9 cellular contexts compared by ENCODE assay signal in genomic region chr13:27791146-27791900, GRCh38. TPM values are rescaled to one million over a fixed set of nuclear protein-coding genes. Genes with fewer than 3 reads are reported as not detected.
DNase-seq lines count a peak whose midpoint lies in the region; ATAC-seq and TF ChIP-seq lines count a peak whose summit lies in the region.
"Had no signal": no experiment of that assay in that cellular context is flagged by ENCODE, and none has a peak within 500 bp of the region (broad histone marks: within the 10 kb centered on the region; RNA-seq: fewer than 3 reads in every experiment).

No MANE protein-coding gene starts in this region.

- no peak for DNase-seq in CD4-positive, CD25-positive, alpha-beta regulatory T cell
- DNase-seq in brain microvascular endothelial cell (no peak), neural crest cell (ENCODE audit: low read depth, low spot score) (no peak), GM10248 (ENCODE audit: extremely low spot score) (no peak)
- DNase-seq in stimulated activated CD4-positive, alpha-beta T cell treated with anti-CD3 and anti-CD28 coated beads, Interleukin-4, amount 100 ng/mL, for 4 hours: no peak

- H3K27me3 Mint-ChIP-seq in CD4-positive, CD25-positive, alpha-beta regulatory T cell: peaks cover 76% of the 10 kb centered on the region
- peaks cover 95% of the 10 kb centered on the region for H3K27me3 Mint-ChIP-seq in neural crest cell (ENCODE audit: low read depth)

- no peak overlapping the region for H3K9ac ChIP-seq in HUES48 (ENCODE audit: low read depth, low read length)

- H3K4me1 Mint-ChIP-seq in CD4-positive, CD25-positive, alpha-beta regulatory T cell: peaks cover 14 to 40% (median 21%) of the 10 kb centered on the region in 4 donors
- H3K4me1 Mint-ChIP-seq in neural crest cell: peaks cover 39% of the 10 kb centered on the region

- H3K4me1 ChIP-seq in CD4-positive, CD25-positive, alpha-beta regulatory T cell (ENCODE audit: control insufficient read depth, insufficient read depth, low read length, poor library complexity, severe bottlenecking): peaks cover 35% of the 10 kb centered on the region
- peaks cover 48% of the 10 kb centered on the region for H3K4me1 ChIP-seq in HUES48 (ENCODE audit: control insufficient read depth, insufficient read depth, low read length)
- H3K4me1 ChIP-seq: SJSA1 had no signal

- no peaks in the 10 kb centered on the region for H3K36me3 Mint-ChIP-seq in CD4-positive, CD25-positive, alpha-beta regulatory T cell
- H3K36me3 Mint-ChIP-seq in neural crest cell (ENCODE audit: low read depth): peaks cover 3% of the 10 kb centered on the region

- in situ Hi-C loops in brain microvascular endothelial cell (cut with HindIII; ENCODE audit: low pct_ligation_motif_present, low sequenced_read_pairs): no loop called here

- CTCF ChIA-PET in GM10248 (lab: Yijun Ruan, JAX): interaction anchor here (0.7 to 1.2 kb wide), 2 partner anchors 36 to 193 kb away, joined by 3 to 6 read pairs; no protein-coding TSS in a partner anchor

- POLR2A ChIA-PET in GM10248 (lab: Yijun Ruan, JAX): no interaction called here

- peak overlapping the region in 1 of 3 donors; percentile 84 for H3K27ac Mint-ChIP-seq in CD4-positive, CD25-positive, alpha-beta regulatory T cell
- no peak overlapping the region for H3K27ac Mint-ChIP-seq in neural crest cell (ENCODE audit: unreplicated experiment)

- H3K9me3 Mint-ChIP-seq in CD4-positive, CD25-positive, alpha-beta regulatory T cell: peaks cover 0 to 19% (median 3%) of the 10 kb centered on the region in 7 donors
- no peaks in the 10 kb centered on the region for H3K9me3 Mint-ChIP-seq in neural crest cell

- no peaks in the 10 kb centered on the region for H3K36me3 ChIP-seq in CD4-positive, CD25-positive, alpha-beta regulatory T cell (ENCODE audit: control insufficient read depth, insufficient read depth, low read length)
- no peaks in the 10 kb centered on the region for H3K36me3 ChIP-seq in HUES48 (ENCODE audit: control insufficient read depth, insufficient read depth, low read length)
- no peaks in the 10 kb centered on the region for H3K36me3 ChIP-seq in brain microvascular endothelial cell (replicated peaks)
- H3K36me3 ChIP-seq: SJSA1 had no signal

- H3K9me3 ChIP-seq in CD4-positive, CD25-positive, alpha-beta regulatory T cell (ENCODE audit: control insufficient read depth in 2 of 2, low read length in 2 of 2): no peaks in the 10 kb centered on the region
- no peaks in the 10 kb centered on the region for H3K9me3 ChIP-seq in HUES48 (ENCODE audit: control insufficient read depth, insufficient read depth, low read length)
- H3K9me3 ChIP-seq: SJSA1 had no signal

- peaks cover 52% of the 10 kb centered on the region for H3K27me3 ChIP-seq in CD4-positive, CD25-positive, alpha-beta regulatory T cell (ENCODE audit: control insufficient read depth, insufficient read depth, low read length)
- peaks cover 100% of the 10 kb centered on the region for H3K27me3 ChIP-seq in HUES48 (ENCODE audit: control insufficient read depth, insufficient read depth, low read length)
- peaks cover 81% of the 10 kb centered on the region for H3K27me3 ChIP-seq in brain microvascular endothelial cell (replicated peaks)

- H3K4me3 ChIP-seq in CD4-positive, CD25-positive, alpha-beta regulatory T cell (ENCODE audit: low read depth, low read length): peak overlapping the region; percentile 75
- H3K4me3 ChIP-seq in HUES48 (ENCODE audit: low read depth, low read length) (0 out of 2 replicates have a peak overlapping the region, but pooled peaks have one; percentile 30), brain microvascular endothelial cell (ENCODE audit: low read depth, low read length) (peak overlapping the region; percentile 5)
- H3K4me3 ChIP-seq: SJSA1 had no signal

- no peak for TF ChIP-seq CTCF in brain microvascular endothelial cell (IDR thresholded peaks at IDR 0.05; ENCODE audit: low read depth, low read length, missing control alignments)
- TF ChIP-seq CTCF in neural crest cell (conservative IDR thresholded peaks at IDR 0.05): no peak
- no peak for TF ChIP-seq CTCF in GM10248 (IDR thresholded peaks at IDR 0.05; ENCODE audit: control extremely low read depth, extremely low read depth, low read depth, missing control alignments)

- no peak overlapping the region for H3K27ac ChIP-seq in CD4-positive, CD25-positive, alpha-beta regulatory T cell (ENCODE audit: insufficient read depth, low read length, poor library complexity, severe bottlenecking)
- H3K27ac ChIP-seq in HUES48 (ENCODE audit: low read depth, low read length): no peak overlapping the region
- no peak overlapping the region for H3K27ac ChIP-seq in brain microvascular endothelial cell
- H3K27ac ChIP-seq: SJSA1 had no signal

- peak overlapping the region; percentile 54 to 87 (median 76) for H3K4me3 Mint-ChIP-seq in CD4-positive, CD25-positive, alpha-beta regulatory T cell
- H3K4me3 Mint-ChIP-seq in neural crest cell: peak overlapping the region; percentile 90

- no peak for ATAC-seq in CD4-positive, CD25-positive, alpha-beta regulatory T cell (ENCODE audit: low read depth in 2 of 2)
- no peak for ATAC-seq in GM19397 (IDR thresholded peaks at IDR 0.05; ENCODE audit: unreplicated experiment)
- ATAC-seq in GM21529 (IDR thresholded peaks at IDR 0.05; ENCODE audit: unreplicated experiment): no peak

RNA-seq across cellular contexts. Expression of gene GSX1, which starts 1.0 kb away (rescaled TPM):
- not detected for total RNA-seq in CD4-positive, CD25-positive, alpha-beta regulatory T cell
- not detected for polyA plus RNA-seq in CD4-positive, CD25-positive, alpha-beta regulatory T cell
- total RNA-seq in neural crest cell: 10.6 and 11.4 TPM in 2 replicates
- total RNA-seq: SJSA1 had no signal

Comparison
In these comparisons a context has a peak if more than half of its experiments do, and no peak if none do; other contexts are left out.
1. H3K4me3 ChIP-seq: peak in every context shown above with its lines; median percentile 75 in CD4-positive, CD25-positive, alpha-beta regulatory T cell; 30 in HUES48; 5 in brain microvascular endothelial cell.
2. RNA of gene GSX1, which starts 1.0 kb away (total RNA-seq): 10.6 to 11.4 TPM in neural crest cell; not detected in CD4-positive, CD25-positive, alpha-beta regulatory T cell (single experiment); every median in the first group is over 10 times any median in the second.